ENCODE assay signal across 28 cellular contexts in genomic region chr4:14987054-14987453, GRCh38.
"Had no signal": no experiment of that assay in that cellular context is flagged by ENCODE, and none has a peak within 500 bp of the region (broad histone marks: within the 10 kb centered on the region; RNA-seq: fewer than 3 reads in every experiment).

No MANE protein-coding gene starts in this region.

- FAIRE-seq: urothelium cell line had no signal

- H2AFZ ChIP-seq: neural progenitor cell, parathyroid adenoma had no signal

- H3K4me3 ChIP-seq: neural progenitor cell, ovary, psoas muscle, right lobe of liver, sigmoid colon, stomach, thoracic aorta, thyroid gland, tibial nerve, upper lobe of left lung, vagina had no signal

- H3K4me3 Mint-ChIP-seq: natural killer cell; nephron; neural progenitor cell; stimulated activated memory B cell treated with anti-CD40 and anti-IgM and Interleukin-4, amounts not matched to agents 10 μg/mL and 1 μg/mL and 100 μg/mL, for 72 hours had no signal

- H3K4me2 ChIP-seq: neural progenitor cell had no signal

- H3K27ac Mint-ChIP-seq: natural killer cell; nephron; neural progenitor cell; progenitor cell of endocrine pancreas; stimulated activated memory B cell treated with anti-CD40 and anti-IgM and Interleukin-4, amounts not matched to agents 10 μg/mL and 1 μg/mL and 100 μg/mL, for 72 hours had no signal

- H3K36me3 ChIP-seq: neural progenitor cell, ovary, right lobe of liver, sigmoid colon, stomach, thoracic aorta, thyroid gland, tibial nerve, upper lobe of left lung, vagina had no signal

- H3K9ac ChIP-seq: neural progenitor cell, parathyroid adenoma had no signal

- H3K4me1 ChIP-seq: neural progenitor cell, parathyroid adenoma, psoas muscle, sigmoid colon, thyroid gland, tibial nerve, upper lobe of left lung, vagina had no signal

- H3K36me3 Mint-ChIP-seq: natural killer cell; neural progenitor cell; stimulated activated memory B cell treated with anti-CD40 and anti-IgM and Interleukin-4, amounts not matched to agents 10 μg/mL and 1 μg/mL and 100 μg/mL, for 72 hours had no signal

- ATAC-seq: natural killer cell; psoas muscle; right cardiac atrium; stimulated activated memory B cell treated with anti-CD40 and anti-IgM and Interleukin-4, amounts not matched to agents 10 μg/mL and 1 μg/mL and 100 μg/mL, for 72 hours; stimulated activated naive CD8-positive, alpha-beta T cell treated with anti-CD3 and anti-CD28 coated beads, Interleukin-15, Interleukin-2, amounts not matched to agents 100 U/mL and 50 U/mL, for 24 hours had no signal

- H3K27me3 Mint-ChIP-seq: progenitor cell of endocrine pancreas; stimulated activated memory B cell treated with anti-CD40 and anti-IgM and Interleukin-4, amounts not matched to agents 10 μg/mL and 1 μg/mL and 100 μg/mL, for 72 hours had no signal

- H3K9me3 ChIP-seq: ovary, psoas muscle, right lobe of liver, sigmoid colon, stomach, thoracic aorta, thyroid gland, tibial nerve, upper lobe of left lung, vagina had no signal

- H3K79me2 ChIP-seq: parathyroid adenoma had no signal

- H3K4me1 Mint-ChIP-seq: natural killer cell; nephron; neural progenitor cell; stimulated activated memory B cell treated with anti-CD40 and anti-IgM and Interleukin-4, amounts not matched to agents 10 μg/mL and 1 μg/mL and 100 μg/mL, for 72 hours had no signal

- H3K9me3 Mint-ChIP-seq: natural killer cell; nephron; neural progenitor cell; stimulated activated memory B cell treated with anti-CD40 and anti-IgM and Interleukin-4, amounts not matched to agents 10 μg/mL and 1 μg/mL and 100 μg/mL, for 72 hours had no signal

- H3K27ac ChIP-seq: neural progenitor cell, ovary, parathyroid adenoma, psoas muscle, sigmoid colon, stomach, thoracic aorta, thyroid gland, tibial nerve, upper lobe of left lung, vagina had no signal

- DNase-seq: natural killer cell; occipital lobe; ovary; posterior cingulate gyrus; psoas muscle; right cardiac atrium; right lobe of liver; sigmoid colon; small intestine; stimulated activated CD4-positive, alpha-beta T cell treated with anti-CD3 and anti-CD28 coated beads, Interleukin-15, amount 100 ng/mL, for 24 hours; stimulated activated CD4-positive, alpha-beta T cell treated with anti-CD3 and anti-CD28 coated beads, Interleukin-4, amount 100 ng/mL, for 1 hour; stimulated activated CD4-positive, alpha-beta T cell treated with anti-CD3 and anti-CD28 coated beads, Interleukin-4, amount 100 ng/mL, for 4 hours; stimulated activated CD8-positive, alpha-beta memory T cell treated with anti-CD3 and anti-CD28 coated beads, Interleukin-4, amount 100 ng/mL, for 48 hours; stimulated activated naive CD4-positive, alpha-beta T cell; stimulated activated naive CD8-positive, alpha-beta T cell treated with anti-CD3 and anti-CD28 coated beads, Interleukin-15, Interleukin-2, amounts not matched to agents 100 U/mL and 50 U/mL, for 24 hours; stomach; thyroid gland; trophoblast cell; upper lobe of left lung had no signal

- H3K27me3 ChIP-seq: neural progenitor cell, right lobe of liver, sigmoid colon, stomach, thyroid gland, tibial nerve, upper lobe of left lung, vagina had no signal
